ENCODE assay signal across 1 cellular context in genomic region chr11:118870396-118871343, GRCh38.
TF ChIP-seq lines count a peak whose summit lies in the region.

No MANE protein-coding gene starts in this region.

TF ChIP-seq in GM12878, 131 proteins besides CTCF, POLR2A, EP300 and RAD21:
- TF ChIP-seq RELB (IDR thresholded peaks at IDR 0.05; ENCODE audit: low read depth): no peak
- no peak for TF ChIP-seq GABPA (IDR thresholded peaks at IDR 0.05; ENCODE audit: low read depth)
- TF ChIP-seq RUNX3 (IDR thresholded peaks at IDR 0.05; ENCODE audit: low read length): peak; percentile 48
- TF ChIP-seq IKZF1 (conservative IDR thresholded peaks at IDR 0.05): 0 out of 2 replicates have a peak, but pooled peaks have one; percentile 20
- no peak for TF ChIP-seq SREBF2 (IDR thresholded peaks at IDR 0.05; ENCODE audit: low read length)
- TF ChIP-seq RCOR1 (conservative IDR thresholded peaks at IDR 0.05; ENCODE audit: low read depth, low read length): no peak
- no peak for TF ChIP-seq CHD1 (IDR thresholded peaks at IDR 0.05; ENCODE audit: low read depth, low read length)
- TF ChIP-seq EGR1 (IDR thresholded peaks at IDR 0.05; ENCODE audit: borderline replicate concordance in 1 of 2, low read depth in 2 of 2, low read length in 2 of 2): no peak
- peak; percentile 98 for TF ChIP-seq ZNF217 (IDR thresholded peaks at IDR 0.05)
- no peak for TF ChIP-seq STAT3 (IDR thresholded peaks at IDR 0.05; ENCODE audit: low read depth, low read length)
- no peak for TF ChIP-seq STAT1 (conservative IDR thresholded peaks at IDR 0.05)
- TF ChIP-seq JUNB (IDR thresholded peaks at IDR 0.05): 0 out of 2 replicates have a peak, but pooled peaks have one; percentile 15
- peak; percentile 81 for TF ChIP-seq SREBF1 (IDR thresholded peaks at IDR 0.05; ENCODE audit: low read length)
- no peak for TF ChIP-seq ATF7 (IDR thresholded peaks at IDR 0.05; ENCODE audit: low read depth)
- 0 out of 2 replicates have a peak, but pooled peaks have one; percentile 30 for TF ChIP-seq MEF2A (IDR thresholded peaks at IDR 0.05; ENCODE audit: insufficient read depth, low read depth, low read length)
- TF ChIP-seq BRCA1 (IDR thresholded peaks at IDR 0.05; ENCODE audit: low read depth, low read length): no peak
- TF ChIP-seq TBL1XR1 (IDR thresholded peaks at IDR 0.05; ENCODE audit: low read depth, low read length): no peak
- TF ChIP-seq SP1 (IDR thresholded peaks at IDR 0.05; ENCODE audit: low read depth, low read length): peak; percentile 24
- no peak for TF ChIP-seq GATAD2B (conservative IDR thresholded peaks at IDR 0.05; ENCODE audit: low read depth)
- TF ChIP-seq IRF3 (IDR thresholded peaks at IDR 0.05): no peak
- TF ChIP-seq TCF3 (IDR thresholded peaks at IDR 0.05; ENCODE audit: borderline replicate concordance, insufficient read depth, low read depth, low read length): no peak
- no peak for TF ChIP-seq CREB1 (IDR thresholded peaks at IDR 0.05; ENCODE audit: low read depth)
- TF ChIP-seq POU2F2 (IDR thresholded peaks at IDR 0.05; ENCODE audit: borderline replicate concordance, low read depth, low read length): peak; percentile 99
- peak; percentile 43 for TF ChIP-seq CUX1 (IDR thresholded peaks at IDR 0.05; ENCODE audit: insufficient replicate concordance, low read depth, low read length)
- no peak for TF ChIP-seq BCL11A (IDR thresholded peaks at IDR 0.05; ENCODE audit: low read depth, low read length)
- TF ChIP-seq NBN (IDR thresholded peaks at IDR 0.05): 0 out of 2 replicates have a peak, but pooled peaks have one; percentile 13
- peak; percentile 20 to 51; a peak in 2 of 4 replicates for TF ChIP-seq BHLHE40 (IDR thresholded peaks at IDR 0.05; ENCODE audit: borderline replicate concordance in 1 of 2, low read depth in 2 of 2, low read length in 1 of 2)
- TF ChIP-seq IRF4 (IDR thresholded peaks at IDR 0.05; ENCODE audit: low read depth, low read length): peak; percentile 66; the same call in 1 of the 2 replicates
- no peak for TF ChIP-seq TCF7 (IDR thresholded peaks at IDR 0.05; ENCODE audit: borderline replicate concordance)
- TF ChIP-seq NFXL1 (IDR thresholded peaks at IDR 0.05; ENCODE audit: borderline replicate concordance): no peak
- no peak for TF ChIP-seq DPF2 (IDR thresholded peaks at IDR 0.05)
- no peak; the same call in 1 of the 2 replicates for TF ChIP-seq FOXM1 (IDR thresholded peaks at IDR 0.05; ENCODE audit: low read depth, low read length)
- peak; percentile 91 for TF ChIP-seq NR2F1 (conservative IDR thresholded peaks at IDR 0.05)
- no peak; the same call in 1 of the 2 replicates for TF ChIP-seq TCF12 (IDR thresholded peaks at IDR 0.05; ENCODE audit: low read depth, low read length)
- no peak for TF ChIP-seq PAX8 (IDR thresholded peaks at IDR 0.05)
- 0 out of 2 replicates have a peak, but pooled peaks have one; percentile 14 for TF ChIP-seq HCFC1 (IDR thresholded peaks at IDR 0.05; ENCODE audit: low read length)
- no peak for TF ChIP-seq SUPT20H (IDR thresholded peaks at IDR 0.05; ENCODE audit: borderline replicate concordance, control insufficient read depth, low read depth, low read length)
- TF ChIP-seq CBX5 (IDR thresholded peaks at IDR 0.05; ENCODE audit: low read depth): no peak
- TF ChIP-seq CHD4 (IDR thresholded peaks at IDR 0.05): no peak
- peak; percentile 45; the same call in 1 of the 2 replicates for TF ChIP-seq NFIC (IDR thresholded peaks at IDR 0.05; ENCODE audit: low read depth, low read length)
- no peak for TF ChIP-seq SMARCA5 (IDR thresholded peaks at IDR 0.05)
- peak; percentile 99 for TF ChIP-seq PAX5 (IDR thresholded peaks at IDR 0.05; ENCODE audit: borderline replicate concordance, low read depth, low read length)
- TF ChIP-seq ZBTB40 (IDR thresholded peaks at IDR 0.05; ENCODE audit: borderline replicate concordance): peak; percentile 87
- TF ChIP-seq MTA3 (IDR thresholded peaks at IDR 0.05; ENCODE audit: borderline replicate concordance, low read length): peak; percentile 63; the same call in 1 of the 2 replicates
- TF ChIP-seq MAX (IDR thresholded peaks at IDR 0.05; ENCODE audit: low read depth, low read length): no peak
- peak; percentile 46; the same call in 1 of the 2 replicates for TF ChIP-seq ZBED1 (IDR thresholded peaks at IDR 0.05; ENCODE audit: borderline replicate concordance)
